ENCODE assay signal across 8 cellular contexts in the genomic region with DNA sequence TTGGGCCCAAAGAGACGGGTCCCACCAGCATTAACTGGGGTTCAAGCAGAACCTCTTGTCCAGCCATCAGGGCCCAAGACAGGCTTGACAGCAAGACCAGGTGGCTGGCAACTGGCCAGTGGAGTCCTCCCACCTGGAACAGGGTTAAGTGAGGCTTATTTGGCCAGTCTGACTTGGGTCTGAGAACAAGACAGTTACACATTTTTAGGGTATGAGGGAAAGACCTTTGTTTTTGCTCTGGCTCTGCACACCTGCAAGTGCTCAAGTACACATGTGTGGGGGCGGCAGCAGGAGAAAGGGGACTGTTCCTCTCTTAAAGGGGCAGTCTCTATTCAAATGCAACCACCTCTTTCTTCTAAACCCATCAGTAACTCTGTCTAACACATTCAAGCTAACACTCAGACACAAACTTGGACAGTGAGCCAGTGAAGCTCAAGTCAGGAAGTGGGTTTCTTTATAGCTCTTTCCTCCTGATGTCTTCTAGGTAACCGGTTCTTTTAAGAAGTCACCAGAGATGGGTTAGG.
DNase-seq lines count a peak whose midpoint lies in the region; ATAC-seq and TF ChIP-seq lines count a peak whose summit lies in the region.

No MANE protein-coding gene starts in this region.

- no peaks in the 10 kb centered on the region for H3K27me3 Mint-ChIP-seq in activated CD8-positive, alpha-beta T cell treated with anti-CD3 and anti-CD28 coated beads, Interleukin-2, amount 10 ng/mL, durations not matched to agents 7 days and 5 days (ENCODE audit: low read depth)

- no peak for TF ChIP-seq CTCF in right atrium auricular region (IDR thresholded peaks at IDR 0.05)

- peak overlapping the region; percentile 85 for H3K27ac Mint-ChIP-seq in activated CD8-positive, alpha-beta T cell treated with anti-CD3 and anti-CD28 coated beads, Interleukin-2, amount 10 ng/mL, durations not matched to agents 7 days and 5 days

- H3K27me3 ChIP-seq in right atrium auricular region, result no peaks in the 10 kb centered on the region

- no peak overlapping the region for H3K4me3 ChIP-seq in right atrium auricular region

- peaks cover 16% of the 10 kb centered on the region for H3K36me3 ChIP-seq in right atrium auricular region

- H3K4me1 ChIP-seq in right atrium auricular region, result peaks cover 2 to 87% of the 10 kb centered on the region in 2 donors

- H3K4me1 Mint-ChIP-seq in activated CD8-positive, alpha-beta T cell treated with anti-CD3 and anti-CD28 coated beads, Interleukin-2, amount 10 ng/mL, durations not matched to agents 7 days and 5 days (ENCODE audit: low read depth), result peaks cover 98% of the 10 kb centered on the region

- H3K4me3 Mint-ChIP-seq in activated CD8-positive, alpha-beta T cell treated with anti-CD3 and anti-CD28 coated beads, Interleukin-2, amount 10 ng/mL, durations not matched to agents 7 days and 5 days, result peak overlapping the region; percentile 56

- no peaks in the 10 kb centered on the region for H3K9me3 Mint-ChIP-seq in activated CD8-positive, alpha-beta T cell treated with anti-CD3 and anti-CD28 coated beads, Interleukin-2, amount 10 ng/mL, durations not matched to agents 7 days and 5 days (ENCODE audit: insufficient read depth)

- ATAC-seq in Right ventricle myocardium superior (ENCODE audit: poor library complexity) (no peak), HG03045 (IDR thresholded peaks at IDR 0.05; ENCODE audit: unreplicated experiment) (peak; percentile 45)
- ATAC-seq in activated CD8-positive, alpha-beta T cell treated with anti-CD3 and anti-CD28 coated beads, Interleukin-2, amount 10 ng/mL, durations not matched to agents 7 days and 5 days, result peak; percentile 37

- intact Hi-C loops in Right ventricle myocardium superior (cut with DNase I), result loop anchor here (10.0 kb wide), 1 partner anchor 154 kb away; no protein-coding TSS in a partner anchor

- H3K27ac ChIP-seq in right atrium auricular region, result peak overlapping the region in 1 of 2 donors; percentile 1

- POLR2A ChIA-PET in activated CD8-positive, alpha-beta T cell treated with anti-CD3 and anti-CD28 coated beads, Interleukin-2, amount 10 ng/mL, durations not matched to agents 7 days and 5 days (lab: Charles Lee), result interaction anchor here (0.6 to 11.1 kb wide), 23 partner anchors 16 to 432 kb away, joined by 3 to 230 read pairs (median 6); a partner anchor contains a TSS

- H3K36me3 Mint-ChIP-seq in activated CD8-positive, alpha-beta T cell treated with anti-CD3 and anti-CD28 coated beads, Interleukin-2, amount 10 ng/mL, durations not matched to agents 7 days and 5 days (ENCODE audit: low read depth), result peaks cover 97% of the 10 kb centered on the region

- no peaks in the 10 kb centered on the region for H3K9me3 ChIP-seq in right atrium auricular region

- CTCF ChIA-PET in activated CD8-positive, alpha-beta T cell treated with anti-CD3 and anti-CD28 coated beads, Interleukin-2, amount 10 ng/mL, durations not matched to agents 7 days and 5 days (lab: Charles Lee), result interaction anchor here (0.7 to 9.4 kb wide), 20 partner anchors 11 to 360 kb away, joined by 3 to 118 read pairs (median 8); no protein-coding TSS in a partner anchor

- peak; percentile 46 for DNase-seq in Right ventricle myocardium superior
- DNase-seq in right atrium auricular region (ENCODE audit: low spot score), result no peak
- DNase-seq in activated CD8-positive, alpha-beta T cell treated with anti-CD3 and anti-CD28 coated beads, Interleukin-2, amount 10 ng/mL, durations not matched to agents 7 days and 5 days, result peak; percentile 73
- peak; percentile 64 for DNase-seq in stimulated activated CD4-positive, alpha-beta T cell treated with anti-CD3 and anti-CD28 coated beads, Interleukin-4, amount 100 ng/mL, for 24 hours
- DNase-seq in NCI-H1694 treated with DMSO at 0.1 percent for 48 hours (lab: John Stamatoyannopoulos, UW), result no peak
- DNase-seq in NCI-H1436 (lab: John Stamatoyannopoulos, UW), result no peak
- no peak for DNase-seq in SW 1271 (lab: John Stamatoyannopoulos, UW)

Comparison
In these comparisons a context has a peak if more than half of its experiments do, and no peak if none do; other contexts are left out.
1. DNase-seq: peak in Right ventricle myocardium superior (single experiment), activated CD8-positive, alpha-beta T cell treated with anti-CD3 and anti-CD28 coated beads, Interleukin-2, amount 10 ng/mL, durations not matched to agents 7 days and 5 days (single experiment) and stimulated activated CD4-positive, alpha-beta T cell treated with anti-CD3 and anti-CD28 coated beads, Interleukin-4, amount 100 ng/mL, for 24 hours (single experiment); none in right atrium auricular region (single experiment), NCI-H1694 treated with DMSO at 0.1 percent for 48 hours (single experiment), NCI-H1436 (single experiment) and SW 1271 (0 of 2).